Comparison of ENCODE assay signal across 13 cellular contexts in genomic region chr4:107709916-107710315, GRCh38.
DNase-seq lines count a peak whose midpoint lies in the region; ATAC-seq and TF ChIP-seq lines count a peak whose summit lies in the region.
"Had no signal": no experiment of that assay in that cellular context is flagged by ENCODE, and none has a peak within 500 bp of the region (broad histone marks: within the 10 kb centered on the region; RNA-seq: fewer than 3 reads in every experiment).

No MANE protein-coding gene starts in this region.

- H3K4me3 ChIP-seq in fibroblast of pulmonary artery (replicated peaks; ENCODE audit: low read depth, low read length) = no peak overlapping the region
- H3K4me3 ChIP-seq: testis had no signal

- no peak for TF ChIP-seq CTCF in fibroblast of pulmonary artery (IDR thresholded peaks at IDR 0.05; ENCODE audit: low read length, missing control alignments)

- H3K9me3 Mint-ChIP-seq in stimulated activated naive CD8-positive, alpha-beta T cell treated with anti-CD3 and anti-CD28 coated beads, Interleukin-15, amount 100 ng/mL, for 72 hours = peaks cover 19 to 32% of the 10 kb centered on the region in 2 donors

- no peaks in the 10 kb centered on the region for H3K27me3 Mint-ChIP-seq in stimulated activated naive CD8-positive, alpha-beta T cell treated with anti-CD3 and anti-CD28 coated beads, Interleukin-15, amount 100 ng/mL, for 72 hours

- ATAC-seq in stimulated activated naive CD8-positive, alpha-beta T cell treated with anti-CD3 and anti-CD28 coated beads, Interleukin-15, Interleukin-2, amounts not matched to agents 100 U/mL and 50 U/mL, for 24 hours = peak; percentile 64
- ATAC-seq in stimulated activated naive CD8-positive, alpha-beta T cell treated with anti-CD3 and anti-CD28 coated beads, Interleukin-15, amount 100 ng/mL, for 72 hours = no peak
- ATAC-seq in HG03460 (IDR thresholded peaks at IDR 0.05; ENCODE audit: unreplicated experiment) = no peak

- H3K4me3 Mint-ChIP-seq in stimulated activated naive CD8-positive, alpha-beta T cell treated with anti-CD3 and anti-CD28 coated beads, Interleukin-15, amount 100 ng/mL, for 72 hours = no peak overlapping the region
- H3K4me3 Mint-ChIP-seq: T-helper 2 cell treated with Interferon-gamma antibody and Interleukin-4, amounts not matched to agents 5 μg/mL and 100 μg/mL, for 36 hours had no signal

- H3K27ac Mint-ChIP-seq in stimulated activated naive CD8-positive, alpha-beta T cell treated with anti-CD3 and anti-CD28 coated beads, Interleukin-15, amount 100 ng/mL, for 72 hours = no peak overlapping the region
- H3K27ac Mint-ChIP-seq: T-helper 2 cell treated with Interferon-gamma antibody and Interleukin-4, amounts not matched to agents 5 μg/mL and 100 μg/mL, for 36 hours had no signal

- peaks cover 16% of the 10 kb centered on the region for H3K4me1 Mint-ChIP-seq in stimulated activated naive CD8-positive, alpha-beta T cell treated with anti-CD3 and anti-CD28 coated beads, Interleukin-15, amount 100 ng/mL, for 72 hours

- DNase-seq in stimulated activated naive CD8-positive, alpha-beta T cell treated with anti-CD3 and anti-CD28 coated beads, Interleukin-15, Interleukin-2, amounts not matched to agents 100 U/mL and 50 U/mL, for 24 hours = no peak
- no peak for DNase-seq in stimulated activated naive CD8-positive, alpha-beta T cell treated with anti-CD3 and anti-CD28 coated beads, Interleukin-15, amount 100 ng/mL, for 72 hours
- DNase-seq in SIG-M5 (lab: John Stamatoyannopoulos, UW) (peak; percentile 90), fibroblast of pulmonary artery (ENCODE audit: low read depth) (peak; percentile 38), NCI-H524 (lab: John Stamatoyannopoulos, UW) (no peak), COLO668 (lab: John Stamatoyannopoulos, UW; ENCODE audit: unreplicated experiment) (no peak), COLO829 (ENCODE audit: low spot score) (no peak)
- DNase-seq: activated CD8-positive, alpha-beta memory T cell treated with anti-CD3 and anti-CD28 coated beads, Interleukin-2, amount 50 U/mL, for 48 hours; DMS79 treated with DMSO at 0.1 percent for 48 hours; NCI-H1436 treated with DMSO at 0.1 percent for 48 hours had no signal

Comparison
In these comparisons a context has a peak if more than half of its experiments do, and no peak if none do; other contexts are left out.
1. DNase-seq: peak in SIG-M5 (single experiment) and fibroblast of pulmonary artery (single experiment); none in stimulated activated naive CD8-positive, alpha-beta T cell treated with anti-CD3 and anti-CD28 coated beads, Interleukin-15, Interleukin-2, amounts not matched to agents 100 U/mL and 50 U/mL, for 24 hours (single experiment), stimulated activated naive CD8-positive, alpha-beta T cell treated with anti-CD3 and anti-CD28 coated beads, Interleukin-15, amount 100 ng/mL, for 72 hours (0 of 2), NCI-H524 (0 of 2), COLO668 (single experiment) and COLO829 (single experiment).